Comparison of ENCODE assay signal across 1 cellular context in the genomic region with DNA sequence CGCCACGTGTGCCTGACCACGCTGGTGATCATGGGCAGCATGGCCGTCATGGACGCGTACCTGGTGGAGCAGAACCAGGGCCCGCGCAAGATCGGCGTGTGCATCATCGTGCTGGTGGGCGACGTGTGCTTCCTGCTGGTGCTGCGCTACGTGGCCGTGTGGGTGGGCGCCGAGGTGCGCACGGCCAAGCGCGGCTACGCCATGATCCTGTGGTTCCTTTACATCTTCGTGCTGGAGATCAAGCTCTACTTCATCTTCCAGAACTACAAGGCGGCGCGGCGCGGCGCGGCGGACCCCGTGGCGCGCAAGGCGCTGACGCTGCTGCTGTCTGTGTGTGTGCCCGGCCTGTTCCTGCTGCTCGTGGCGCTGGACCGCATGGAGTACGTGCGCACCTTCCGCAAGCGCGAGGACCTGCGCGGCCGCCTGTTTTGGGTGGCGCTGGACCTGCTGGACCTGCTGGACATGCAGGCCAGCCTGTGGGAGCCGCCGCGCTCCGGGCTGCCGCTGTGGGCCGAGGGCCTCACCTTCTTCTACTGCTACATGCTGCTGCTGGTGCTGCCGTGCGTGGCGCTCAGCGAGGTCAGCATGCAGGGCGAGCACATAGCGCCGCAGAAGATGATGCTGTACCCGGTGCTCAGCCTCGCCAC.
TF ChIP-seq lines count a peak whose summit lies in the region.

No MANE protein-coding gene starts in this region.

TF ChIP-seq in endothelial cell of umbilical vein, 7 proteins besides CTCF, POLR2A, EP300 and RAD21:
- TF ChIP-seq EZH2 (IDR thresholded peaks at IDR 0.05; ENCODE audit: borderline replicate concordance, low read depth, low read length, severe bottlenecking), result peak; percentile 78
- no peak for TF ChIP-seq MYC (IDR thresholded peaks at IDR 0.05; ENCODE audit: low read depth, low read length)
- TF ChIP-seq, protein P1, sequence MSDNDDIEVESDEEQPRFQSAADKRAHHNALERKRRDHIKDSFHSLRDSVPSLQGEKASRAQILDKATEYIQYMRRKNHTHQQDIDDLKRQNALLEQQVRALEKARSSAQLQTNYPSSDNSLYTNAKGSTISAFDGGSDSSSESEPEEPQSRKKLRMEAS (IDR thresholded peaks at IDR 0.05; ENCODE audit: insufficient read depth, insufficient read length), result no peak
- no peak for TF ChIP-seq GATA2 (IDR thresholded peaks at IDR 0.05; ENCODE audit: insufficient read depth, insufficient read length, low read depth, low read length)
- no peak for TF ChIP-seq FOS (IDR thresholded peaks at IDR 0.05; ENCODE audit: borderline replicate concordance, insufficient read depth, low read length)
- no peak for TF ChIP-seq POLR2AphosphoS5 (IDR thresholded peaks at IDR 0.05; ENCODE audit: insufficient read depth, low read depth, low read length)
- no peak for TF ChIP-seq JUN (IDR thresholded peaks at IDR 0.05; ENCODE audit: borderline replicate concordance, insufficient read depth, insufficient read length, low read depth)
